Comparison of ENCODE assay signal across 9 cellular contexts in genomic region chr4:6270691-6271121, GRCh38. TPM values are rescaled to one million over a fixed set of nuclear protein-coding genes. Genes with fewer than 3 reads are reported as not detected.
DNase-seq lines count a peak whose midpoint lies in the region; ATAC-seq lines count a peak whose summit lies in the region.
"Had no signal": no experiment of that assay in that cellular context is flagged by ENCODE, and none has a peak within 500 bp of the region (broad histone marks: within the 10 kb centered on the region; RNA-seq: fewer than 3 reads in every experiment).

No MANE protein-coding gene starts in this region.

- peak overlapping the region in 1 of 6 donors; percentile 76 for H3K27ac Mint-ChIP-seq in naive B cell

- H3K4me1 Mint-ChIP-seq in naive B cell = peaks cover 37 to 41% (median 39%) of the 10 kb centered on the region in 3 donors

- peaks cover 0 to 17% (median 0%) of the 10 kb centered on the region in 3 donors for H3K27me3 Mint-ChIP-seq in naive B cell

- no peaks in the 10 kb centered on the region for H3K36me3 Mint-ChIP-seq in naive B cell

- peak overlapping the region; percentile 78 to 93 (median 87) for H3K4me3 Mint-ChIP-seq in naive B cell

- no peak for ATAC-seq in naive B cell (ENCODE audit: low read depth in 2 of 2)
- ATAC-seq in GM19324 (IDR thresholded peaks at IDR 0.05; ENCODE audit: low FRiP score, unreplicated experiment) = no peak
- no peak for ATAC-seq in HG03039 (IDR thresholded peaks at IDR 0.05; ENCODE audit: unreplicated experiment)

- H3K4me3 ChIP-seq in Jurkat, Clone E6-1 (ENCODE audit: low read length) = peak overlapping the region; percentile 72

- no peaks in the 10 kb centered on the region for H3K9me3 Mint-ChIP-seq in naive B cell

- DNase-seq in AG08395 (ENCODE audit: low spot score) (peak; percentile 34), dermis blood vessel endothelial cell (peak; percentile 36), naive B cell (no peak), cerebellum (ENCODE audit: low spot score) (no peak), DMS79 treated with DMSO at 0.1 percent for 48 hours (lab: John Stamatoyannopoulos, UW) (no peak)
- no peak for DNase-seq in Jurkat, Clone E6-1 (ENCODE audit: low read depth, low spot score)
- DNase-seq: stimulated activated CD4-positive, alpha-beta T cell treated with anti-CD3 and anti-CD28 coated beads, Interleukin-4, amount 100 ng/mL, for 24 hours had no signal

RNA-seq across cellular contexts. Expression of gene WFS1, which starts 1.1 kb away (rescaled TPM):
- polyA plus RNA-seq in Jurkat, Clone E6-1 (2012; ENCODE audit: insufficient read depth, insufficient read length) = 12.5 TPM
- 74.7 and 116 TPM in 2 replicates for total RNA-seq in dermis blood vessel endothelial cell
- 1 to 10 TPM; 1.5 to 6.0 (median 3.1) TPM for polyA plus RNA-seq in naive B cell (ENCODE audit: low read depth in 6 of 6)
- 7.2 TPM for total RNA-seq in cerebellum

Comparison
In these comparisons a context has a peak if more than half of its experiments do, and no peak if none do; other contexts are left out.
1. DNase-seq: peak in AG08395 (single experiment) and dermis blood vessel endothelial cell (single experiment); none in Jurkat, Clone E6-1 (single experiment), naive B cell (single experiment), cerebellum (single experiment) and DMS79 treated with DMSO at 0.1 percent for 48 hours (single experiment).